In genomic region chr5:152688561-152689274, GRCh38 we compare ENCODE assay signal across 10 cellular contexts.
DNase-seq lines count a peak whose midpoint lies in the region; ATAC-seq and TF ChIP-seq lines count a peak whose summit lies in the region.
"Had no signal": no experiment of that assay in that cellular context is flagged by ENCODE, and none has a peak within 500 bp of the region (broad histone marks: within the 10 kb centered on the region; RNA-seq: fewer than 3 reads in every experiment).

No MANE protein-coding gene starts in this region.

- H3K9me3 ChIP-seq in thoracic aorta = no peaks in the 10 kb centered on the region
- H3K9me3 ChIP-seq in esophagus muscularis mucosa = no peaks in the 10 kb centered on the region

- DNase-seq in NCI-H1417 (lab: John Stamatoyannopoulos, UW) (peak in 2 of 3 experiments; percentile 3 to 33), NCI-H1417 treated with DMSO at 0.1 percent for 48 hours (lab: John Stamatoyannopoulos, UW) (no peak), SW480 (ENCODE audit: low spot score) (peak; percentile 61), left cardiac atrium (peak; percentile 29), thoracic aorta (ENCODE audit: low spot score) (peak; percentile 34), esophagus muscularis mucosa (ENCODE audit: extremely low spot score) (no peak)
- DNase-seq: SIG-M5 had no signal

- H3K27ac ChIP-seq in thoracic aorta (peak overlapping the region; percentile 5 to 48), esophagus muscularis mucosa (replicated peaks in 1 of 4) (no peak overlapping the region)
- H3K27ac ChIP-seq: skin epidermis had no signal

- H3K4me3 ChIP-seq in thoracic aorta (no peak overlapping the region), esophagus muscularis mucosa (no peak overlapping the region)
- H3K4me3 ChIP-seq: skin epidermis had no signal

- TF ChIP-seq POLR2A in esophagus muscularis mucosa (IDR thresholded peaks at IDR 0.05; ENCODE audit: low read depth) = no peak

- H3K36me3 ChIP-seq in thoracic aorta (no peaks in the 10 kb centered on the region), esophagus muscularis mucosa (no peaks in the 10 kb centered on the region)

- ATAC-seq in left cardiac atrium (peak; percentile 84 to 99), thoracic aorta (ENCODE audit: insufficient number of reproducible peaks, low FRiP score, low read depth) (peak; percentile 97), GM19467 (IDR thresholded peaks at IDR 0.05; ENCODE audit: unreplicated experiment) (no peak), HG02981 (IDR thresholded peaks at IDR 0.05; ENCODE audit: unreplicated experiment) (no peak)

- TF ChIP-seq CTCF in thoracic aorta (IDR thresholded peaks at IDR 0.05) (no peak), esophagus muscularis mucosa (IDR thresholded peaks at IDR 0.05) (no peak)

- H3K4me1 ChIP-seq in thoracic aorta (ENCODE audit: control insufficient read depth in 1 of 2, low read depth in 2 of 2) (peaks cover 3 to 15% of the 10 kb centered on the region in 2 donors), esophagus muscularis mucosa (peaks cover 0 to 8% (median 2%) of the 10 kb centered on the region in 4 donors)

- 16% methylated on average over 3 of the region's 3 CpGs for WGBS in esophagus muscularis mucosa

- intact Hi-C loops in left cardiac atrium (cut with DNase I) = no loop called here
- intact Hi-C loops in esophagus muscularis mucosa (cut with DNase I) = no loop called here

- no peaks in the 10 kb centered on the region for H3K27me3 ChIP-seq in thoracic aorta (replicated peaks; ENCODE audit: insufficient read depth)
- no peaks in the 10 kb centered on the region for H3K27me3 ChIP-seq in esophagus muscularis mucosa

- TF ChIP-seq EP300 in esophagus muscularis mucosa (IDR thresholded peaks at IDR 0.05) = no peak

Comparison
In these comparisons a context has a peak if more than half of its experiments do, and no peak if none do; other contexts are left out.
1. DNase-seq: peak in NCI-H1417 (2 of 3), SW480 (single experiment), left cardiac atrium (single experiment) and thoracic aorta (single experiment); none in NCI-H1417 treated with DMSO at 0.1 percent for 48 hours (single experiment) and esophagus muscularis mucosa (single experiment).
2. ATAC-seq: peak in left cardiac atrium (2 of 2) and thoracic aorta (single experiment); none in GM19467 (single experiment) and HG02981 (single experiment).
3. H3K27ac ChIP-seq: peak in thoracic aorta (2 of 2); none in esophagus muscularis mucosa (0 of 4).